12 cellular contexts compared by ENCODE assay signal in genomic region chr17:7854078-7854777, GRCh38. TPM values are rescaled to one million over a fixed set of nuclear protein-coding genes. Genes with fewer than 3 reads are reported as not detected.
A peak's percentile ranks its signal among the peaks of the same experiment; 100 is the strongest.
DNase-seq lines count a peak whose midpoint lies in the region; ATAC-seq, FAIRE-seq and TF ChIP-seq lines count a peak whose summit lies in the region.
"Had no signal": no experiment of that assay in that cellular context is flagged by ENCODE, and none has a peak within 500 bp of the region (broad histone marks: within the 10 kb centered on the region; RNA-seq: fewer than 3 reads in every experiment).

No MANE protein-coding gene starts in this region.

- H3K4me1 ChIP-seq in HEK293 (ENCODE audit: control insufficient read depth, insufficient read depth, low read length) (peaks cover 8% of the 10 kb centered on the region; the same call in 1 of the 2 replicates), K562 (replicated peaks in 1 of 2; ENCODE audit: control insufficient read depth in 2 of 2, insufficient read depth in 2 of 2, low read length in 2 of 2) (peaks cover 10 to 55% of the 10 kb centered on the region in 2 experiments; a peak in 4 of 5 replicates)

- CTCF ChIA-PET in HEK293 (lab: Yijun Ruan, JAX) = interaction anchor here (0.6 kb wide), 1 partner anchor 20 kb away, joined by 3 read pairs; no protein-coding TSS in a partner anchor
- CTCF ChIA-PET in K562 (lab: Yijun Ruan, JAX; ENCODE audit: low intra/inter-chr PET ratio) = no interaction called here

- no peaks in the 10 kb centered on the region for H3K27me3 ChIP-seq in K562 (ENCODE audit: control insufficient read depth in 2 of 2, insufficient read depth in 2 of 2, low read length in 2 of 2)
- H3K27me3 ChIP-seq in brain microvascular endothelial cell (replicated peaks) = no peaks in the 10 kb centered on the region

- H3K4me2 ChIP-seq in K562 (ENCODE audit: insufficient read depth, low read length) = no peak overlapping the region

- WGBS in K562 (ENCODE audit: insufficient coverage, low coverage, missing lambda C conversion rate) = 83% methylated on average over 8 of the region's 31 CpGs

- in situ Hi-C loops in K562 (cut with MboI) (no loop called here), brain microvascular endothelial cell (cut with HindIII; ENCODE audit: low pct_ligation_motif_present, low sequenced_read_pairs) (no loop called here)

- no peaks in the 10 kb centered on the region for H3K36me3 Mint-ChIP-seq in natural killer cell treated with Interleukin-12 subunit alpha and Interleukin-12 subunit beta and Interleukin-15 and Interleukin-18, amount 100 ng/mL, for 72 hours

- H3K27ac ChIP-seq in HEK293 (ENCODE audit: extremely low read depth, low read depth, low read length) (no peak overlapping the region), K562 (ENCODE audit: extremely low read depth, low read depth, low read length) (no peak overlapping the region), brain microvascular endothelial cell (no peak overlapping the region)
- H3K27ac ChIP-seq: epithelial cell of prostate had no signal

- no peak for TF ChIP-seq RAD21 in K562 (CRISPR knock-in tag; conservative IDR thresholded peaks at IDR 0.05 in 1 of 2, IDR thresholded peaks at IDR 0.05 in 1 of 2)

- no peak for FAIRE-seq in K562 (lab: Jason Lieb, UNC)

- no TSS peak for BruUV-seq in K562 (replicated peaks; lab: Mats Ljungman, UMichigan)

- no peaks in the 10 kb centered on the region for H3K9me3 Mint-ChIP-seq in natural killer cell treated with Interleukin-12 subunit alpha and Interleukin-12 subunit beta and Interleukin-15 and Interleukin-18, amount 100 ng/mL, for 72 hours

- intact Hi-C loops in K562 (cut with micrococcal nuclease) = loop anchor here (10.0 kb wide), 1 partner anchor 109 kb away; no protein-coding TSS in a partner anchor

- POLR2A ChIA-PET in HEK293 (lab: Yijun Ruan, JAX) (interaction anchor here (1.0 to 3.2 kb wide), 2 partner anchors 9 to 21 kb away, joined by 7 to 42 read pairs; partner anchors contain the start of gene KDM6B), K562 (lab: Yijun Ruan, JAX) (no interaction called here)

- H3K4me1 Mint-ChIP-seq in natural killer cell treated with Interleukin-12 subunit alpha and Interleukin-12 subunit beta and Interleukin-15 and Interleukin-18, amount 100 ng/mL, for 72 hours (ENCODE audit: low read depth in 2 of 2) = peaks cover 6 to 32% of the 10 kb centered on the region in 2 donors

- no peaks in the 10 kb centered on the region for H3K9me1 ChIP-seq in K562 (ENCODE audit: control insufficient read depth, insufficient read depth, low read length)

- no peak overlapping the region; a peak in 1 of 4 replicates for H3K9ac ChIP-seq in K562 (ENCODE audit: insufficient read depth in 1 of 2, low read depth in 2 of 2, low read length in 2 of 2)

- no peaks in the 10 kb centered on the region for H4K20me1 ChIP-seq in K562 (replicated peaks; ENCODE audit: control insufficient read depth, insufficient read depth, low read length)

- TF ChIP-seq POLR2A in K562 (conservative IDR thresholded peaks at IDR 0.05) = no peak

- no peak overlapping the region for H3K27ac Mint-ChIP-seq in natural killer cell treated with Interleukin-12 subunit alpha and Interleukin-12 subunit beta and Interleukin-15 and Interleukin-18, amount 100 ng/mL, for 72 hours

- no peak overlapping the region for H2AFZ ChIP-seq in K562 (ENCODE audit: low read depth, low read length)

- H3K36me3 ChIP-seq in HEK293 (ENCODE audit: control insufficient read depth in 2 of 2, insufficient read depth in 1 of 2, low read length in 2 of 2) = peaks cover 10 to 55% of the 10 kb centered on the region in 2 experiments; a peak in 2 of 3 replicates
- H3K36me3 ChIP-seq in K562 (ENCODE audit: control insufficient read depth, insufficient read depth, low read length) = peaks cover 44% of the 10 kb centered on the region; the same call in 2 of the 3 replicates
- H3K36me3 ChIP-seq in brain microvascular endothelial cell (replicated peaks) = peaks cover 39% of the 10 kb centered on the region

- H3K9me3 ChIP-seq in HEK293 (ENCODE audit: control insufficient read depth, insufficient read depth, low read depth, low read length) (no peaks in the 10 kb centered on the region), K562 (replicated peaks; ENCODE audit: control insufficient read depth, insufficient read depth, low read depth, low read length) (no peaks in the 10 kb centered on the region)

- H3K79me2 ChIP-seq in K562 (ENCODE audit: control insufficient read depth, insufficient read depth, low read length) = peaks cover 12% of the 10 kb centered on the region

- ATAC-seq in K562 (no peak), GM21737 (IDR thresholded peaks at IDR 0.05; ENCODE audit: unreplicated experiment) (no peak)
- no peak for ATAC-seq in natural killer cell treated with Interleukin-12 subunit alpha and Interleukin-12 subunit beta and Interleukin-15 and Interleukin-18, amount 100 ng/mL, for 72 hours
- ATAC-seq: left colon had no signal

- no peak for DNase-seq in K562 (ENCODE audit: extremely low read depth in 1 of 4, low spot score in 3 of 4)
- DNase-seq in natural killer cell treated with Interleukin-12 subunit alpha and Interleukin-12 subunit beta and Interleukin-15 and Interleukin-18, amount 100 ng/mL, for 72 hours (ENCODE audit: low spot score) = no peak
- DNase-seq in GM10266 (ENCODE audit: extremely low spot score) = no peak
- no peak for DNase-seq in brain microvascular endothelial cell
- DNase-seq: COR-L47; NCI-H1105; stimulated activated naive CD4-positive, alpha-beta T cell treated with Interleukin-2 at 50 U/mL for 16 hours had no signal

- peak overlapping the region; percentile 4 for H3K4me3 Mint-ChIP-seq in natural killer cell treated with Interleukin-12 subunit alpha and Interleukin-12 subunit beta and Interleukin-15 and Interleukin-18, amount 100 ng/mL, for 72 hours

- TF ChIP-seq EP300 in K562 (IDR thresholded peaks at IDR 0.05; ENCODE audit: low read length) = no peak

- no peaks in the 10 kb centered on the region for H3K27me3 Mint-ChIP-seq in natural killer cell treated with Interleukin-12 subunit alpha and Interleukin-12 subunit beta and Interleukin-15 and Interleukin-18, amount 100 ng/mL, for 72 hours

- TF ChIP-seq CTCF in HEK293 (tag by site-specific recombination; IDR thresholded peaks at IDR 0.05) = no peak
- no peak for TF ChIP-seq CTCF in K562 (IDR thresholded peaks at IDR 0.05 in 2 of 3, conservative IDR thresholded peaks at IDR 0.05 in 1 of 3; ENCODE audit: insufficient read depth in 2 of 3, low read depth in 1 of 3, low read length in 3 of 3)
- TF ChIP-seq CTCF in GM10266 (IDR thresholded peaks at IDR 0.05; ENCODE audit: control insufficient read depth, insufficient read depth, low read depth, missing control alignments) = no peak
- TF ChIP-seq CTCF in brain microvascular endothelial cell (IDR thresholded peaks at IDR 0.05; ENCODE audit: low read depth, low read length, missing control alignments) = no peak

- H3K4me3 ChIP-seq in HEK293 (ENCODE audit: low read depth, low read length) = no peak overlapping the region
- no peak overlapping the region for H3K4me3 ChIP-seq in K562
- no peak overlapping the region for H3K4me3 ChIP-seq in brain microvascular endothelial cell (ENCODE audit: low read depth, low read length)
- H3K4me3 ChIP-seq: skin epidermis had no signal

RNA-seq across cellular contexts. Expression of gene TMEM88, which starts 0.6 kb away (rescaled TPM):
- 4.3 and 8.8 TPM in 2 replicates for total RNA-seq in K562 (2011; cell fraction: chromatin; rRNA removed; ENCODE audit: low replicate concordance)
- total RNA-seq in K562 (2011; cell fraction: nucleolus; rRNA removed) = 3.3 and 4.3 TPM in 2 replicates
- 2.1 and 4.4 TPM in 2 replicates for total RNA-seq in K562 (2011; cell fraction: nucleoplasm; rRNA removed)
- total RNA-seq in K562 (2014; rRNA removed) = 0.32 TPM in 1 of 2 replicates, not detected in the other
- not detected in 2 replicates for total RNA-seq in K562 (2014; rRNA removed; fragmentation: Illumina TruSeq; extraction: Trizol)
- not detected in 2 replicates for total RNA-seq in K562 (2015; rRNA removed; fragmentation: Illumina TruSeq; extraction: Trizol)
- total RNA-seq in K562 (2021) = 1.0 and 1.4 TPM in 2 replicates
- 0.12 and 0.13 TPM in 2 replicates for polyA plus RNA-seq in K562 (2011; rRNA removed)
- 0.16 and 0.18 TPM in 2 replicates for polyA plus RNA-seq in K562 (2011; cell fraction: cytosol; rRNA removed)
- polyA plus RNA-seq in K562 (2011; cell fraction: nucleus; rRNA removed) = 1.1 and 2.4 TPM in 2 replicates
- polyA plus RNA-seq in K562 (2012) = 0.33 and 1.8 TPM in 2 replicates
- 0.42 TPM in 2 replicates for polyA plus RNA-seq in K562 (2014; fragmentation: Illumina TruSeq; extraction: Trizol)
- under 1 TPM in 1 of 2 experiments, not detected in 1; 0.10 TPM for polyA plus RNA-seq in K562 (2014; fragmentation: Nextera tagmentation; extraction: Ambion mirVana)
- 0.40 TPM in 1 of 2 replicates, not detected in the other for polyA plus RNA-seq in K562 (2014; rRNA removed)
- polyA minus RNA-seq in K562 (2011; rRNA and poly(A)+ RNA removed) = not detected in 2 replicates
- polyA minus RNA-seq in K562 (2011; cell fraction: cytosol; rRNA and poly(A)+ RNA removed) = not detected in 2 replicates
- polyA minus RNA-seq in K562 (2011; cell fraction: nucleus; rRNA and poly(A)+ RNA removed) = 0.27 and 0.78 TPM in 2 replicates
- total RNA-seq in natural killer cell treated with Interleukin-12 subunit alpha and Interleukin-12 subunit beta and Interleukin-15 and Interleukin-18, amount 100 ng/mL, for 72 hours = 1 to 10 TPM; 2.4 to 2.7 TPM

RNA-seq across cellular contexts. Expression of gene NAA38, which starts 3.1 kb away (rescaled TPM):
- total RNA-seq in K562 (2011; cell fraction: chromatin; rRNA removed; ENCODE audit: low replicate concordance) = 6.8 and 9.8 TPM in 2 replicates
- 15.5 and 19.7 TPM in 2 replicates for total RNA-seq in K562 (2011; cell fraction: nucleolus; rRNA removed)
- total RNA-seq in K562 (2011; cell fraction: nucleoplasm; rRNA removed) = 10.8 and 15.5 TPM in 2 replicates
- total RNA-seq in K562 (2014; rRNA removed) (99.8 TPM in 2 replicates), K562 (2014; rRNA removed; fragmentation: Illumina TruSeq; extraction: Trizol) (13.3 and 16.4 TPM in 2 replicates), K562 (2015; rRNA removed; fragmentation: Illumina TruSeq; extraction: Trizol) (52.6 and 57.3 TPM in 2 replicates), K562 (2021) (54.7 and 61.2 TPM in 2 replicates)
- polyA plus RNA-seq in K562 (2011; rRNA removed) (34.5 and 39.9 TPM in 2 replicates), K562 (2014; fragmentation: Illumina TruSeq; extraction: Trizol) (19.1 and 32.8 TPM in 2 replicates), K562 (2014; fragmentation: Nextera tagmentation; extraction: Ambion mirVana) (10 to 100 TPM; 70.4 to 90.4 TPM), K562 (2014; rRNA removed) (87.3 and 104 TPM in 2 replicates)
- 53.5 and 108 TPM in 2 replicates for polyA plus RNA-seq in K562 (2011; cell fraction: cytosol; rRNA removed)
- 33.4 and 45.6 TPM in 2 replicates for polyA plus RNA-seq in K562 (2011; cell fraction: nucleus; rRNA removed)
- 56.0 and 83.5 TPM in 2 replicates for polyA plus RNA-seq in K562 (2012)
- polyA minus RNA-seq in K562 (2011; rRNA and poly(A)+ RNA removed) = 4.0 and 5.2 TPM in 2 replicates
- polyA minus RNA-seq in K562 (2011; cell fraction: cytosol; rRNA and poly(A)+ RNA removed) = 26.4 and 63.1 TPM in 2 replicates
- 11.7 and 17.4 TPM in 2 replicates for polyA minus RNA-seq in K562 (2011; cell fraction: nucleus; rRNA and poly(A)+ RNA removed)
- 100 to 1,000 TPM in 1 of 2 donors, 10 to 100 TPM in 1; 54.1 to 105 TPM for total RNA-seq in natural killer cell treated with Interleukin-12 subunit alpha and Interleukin-12 subunit beta and Interleukin-15 and Interleukin-18, amount 100 ng/mL, for 72 hours

RNA-seq across cellular contexts. Expression of gene CYB5D1, which starts 3.6 kb away (rescaled TPM):
- total RNA-seq in K562 (2011; cell fraction: chromatin; rRNA removed; ENCODE audit: low replicate concordance) = 5.6 and 9.9 TPM in 2 replicates
- 6.5 and 8.8 TPM in 2 replicates for total RNA-seq in K562 (2011; cell fraction: nucleolus; rRNA removed)
- total RNA-seq in K562 (2011; cell fraction: nucleoplasm; rRNA removed) = 5.0 and 6.4 TPM in 2 replicates
- 4.7 and 6.0 TPM in 2 replicates for total RNA-seq in K562 (2014; rRNA removed)
- total RNA-seq in K562 (2014; rRNA removed; fragmentation: Illumina TruSeq; extraction: Trizol) = 5.7 and 5.8 TPM in 2 replicates
- total RNA-seq in K562 (2015; rRNA removed; fragmentation: Illumina TruSeq; extraction: Trizol) = 6.4 and 7.6 TPM in 2 replicates
- total RNA-seq in K562 (2021) = 6.9 and 7.8 TPM in 2 replicates
- 4.2 and 7.2 TPM in 2 replicates for polyA plus RNA-seq in K562 (2011; rRNA removed)
- polyA plus RNA-seq in K562 (2011; cell fraction: cytosol; rRNA removed) = 4.6 and 5.4 TPM in 2 replicates
- polyA plus RNA-seq in K562 (2011; cell fraction: nucleus; rRNA removed) = 7.7 and 13.1 TPM in 2 replicates
- polyA plus RNA-seq in K562 (2012) = 2.8 and 5.2 TPM in 2 replicates
- polyA plus RNA-seq in K562 (2014; fragmentation: Illumina TruSeq; extraction: Trizol) = 7.3 and 7.9 TPM in 2 replicates
- polyA plus RNA-seq in K562 (2014; fragmentation: Nextera tagmentation; extraction: Ambion mirVana) = 1 to 10 TPM; 2.4 to 5.7 TPM
- polyA plus RNA-seq in K562 (2014; rRNA removed) = 4.8 and 7.5 TPM in 2 replicates
- polyA minus RNA-seq in K562 (2011; rRNA and poly(A)+ RNA removed) = 2.1 and 5.2 TPM in 2 replicates
- polyA minus RNA-seq in K562 (2011; cell fraction: cytosol; rRNA and poly(A)+ RNA removed) = 1.9 and 2.5 TPM in 2 replicates
- 5.5 and 8.3 TPM in 2 replicates for polyA minus RNA-seq in K562 (2011; cell fraction: nucleus; rRNA and poly(A)+ RNA removed)
- 10 to 100 TPM; 11.3 to 12.9 TPM for total RNA-seq in natural killer cell treated with Interleukin-12 subunit alpha and Interleukin-12 subunit beta and Interleukin-15 and Interleukin-18, amount 100 ng/mL, for 72 hours

RNA-seq across cellular contexts. Expression of gene KDM6B, which starts 20.2 kb away (rescaled TPM):
- total RNA-seq in K562 (2011; cell fraction: chromatin; rRNA removed; ENCODE audit: low replicate concordance) = 35.9 and 42.7 TPM in 2 replicates
- 14.5 and 17.1 TPM in 2 replicates for total RNA-seq in K562 (2011; cell fraction: nucleolus; rRNA removed)
- total RNA-seq in K562 (2011; cell fraction: nucleoplasm; rRNA removed) = 33.6 and 57.3 TPM in 2 replicates
- 2.7 and 5.0 TPM in 2 replicates for total RNA-seq in K562 (2014; rRNA removed)
- 1.4 and 2.2 TPM in 2 replicates for total RNA-seq in K562 (2014; rRNA removed; fragmentation: Illumina TruSeq; extraction: Trizol)
- total RNA-seq in K562 (2015; rRNA removed; fragmentation: Illumina TruSeq; extraction: Trizol) = 0.47 and 0.98 TPM in 2 replicates
- 19.0 and 22.9 TPM in 2 replicates for total RNA-seq in K562 (2021)
- polyA plus RNA-seq in K562 (2011; rRNA removed) = 0.32 and 0.99 TPM in 2 replicates
- 0.32 and 0.33 TPM in 2 replicates for polyA plus RNA-seq in K562 (2011; cell fraction: cytosol; rRNA removed)
- 5.9 and 6.5 TPM in 2 replicates for polyA plus RNA-seq in K562 (2011; cell fraction: nucleus; rRNA removed)
- 4.8 and 14.4 TPM in 2 replicates for polyA plus RNA-seq in K562 (2012)
- polyA plus RNA-seq in K562 (2014; fragmentation: Illumina TruSeq; extraction: Trizol) = 3.9 and 6.1 TPM in 2 replicates
- polyA plus RNA-seq in K562 (2014; fragmentation: Nextera tagmentation; extraction: Ambion mirVana) = under 1 TPM; 0.01 to 0.06 TPM
- 2.7 and 3.0 TPM in 2 replicates for polyA plus RNA-seq in K562 (2014; rRNA removed)
- 1.7 and 5.4 TPM in 2 replicates for polyA minus RNA-seq in K562 (2011; rRNA and poly(A)+ RNA removed)
- polyA minus RNA-seq in K562 (2011; cell fraction: cytosol; rRNA and poly(A)+ RNA removed) = 4.2 and 4.6 TPM in 2 replicates
- 5.1 and 21.4 TPM in 2 replicates for polyA minus RNA-seq in K562 (2011; cell fraction: nucleus; rRNA and poly(A)+ RNA removed)
- total RNA-seq in natural killer cell treated with Interleukin-12 subunit alpha and Interleukin-12 subunit beta and Interleukin-15 and Interleukin-18, amount 100 ng/mL, for 72 hours = 10 to 100 TPM; 52.0 to 67.6 TPM

RNA-seq across cellular contexts. Expression of gene CHD3, which starts 34.4 kb away (rescaled TPM):
- 101 and 117 TPM in 2 replicates for total RNA-seq in K562 (2011; cell fraction: chromatin; rRNA removed; ENCODE audit: low replicate concordance)
- total RNA-seq in K562 (2011; cell fraction: nucleolus; rRNA removed) = 47.2 and 48.0 TPM in 2 replicates
- total RNA-seq in K562 (2011; cell fraction: nucleoplasm; rRNA removed) = 69.7 and 83.1 TPM in 2 replicates
- total RNA-seq in K562 (2014; rRNA removed) (34.8 and 36.7 TPM in 2 replicates), K562 (2014; rRNA removed; fragmentation: Illumina TruSeq; extraction: Trizol) (14.6 and 15.2 TPM in 2 replicates), K562 (2015; rRNA removed; fragmentation: Illumina TruSeq; extraction: Trizol) (19.8 and 21.2 TPM in 2 replicates), K562 (2021) (30.6 and 38.2 TPM in 2 replicates)
- polyA plus RNA-seq in K562 (2011; rRNA removed) (12.2 and 15.7 TPM in 2 replicates), K562 (2014; fragmentation: Illumina TruSeq; extraction: Trizol) (24.7 and 24.8 TPM in 2 replicates), K562 (2014; fragmentation: Nextera tagmentation; extraction: Ambion mirVana) (under 1 TPM; 0.39 to 0.63 TPM), K562 (2014; rRNA removed) (27.8 and 33.9 TPM in 2 replicates)
- 16.1 and 25.2 TPM in 2 replicates for polyA plus RNA-seq in K562 (2011; cell fraction: cytosol; rRNA removed)
- 70.0 and 86.2 TPM in 2 replicates for polyA plus RNA-seq in K562 (2011; cell fraction: nucleus; rRNA removed)
- 29.2 and 37.9 TPM in 2 replicates for polyA plus RNA-seq in K562 (2012)
- polyA minus RNA-seq in K562 (2011; rRNA and poly(A)+ RNA removed) = 23.8 TPM in 2 replicates
- 17.8 and 29.3 TPM in 2 replicates for polyA minus RNA-seq in K562 (2011; cell fraction: cytosol; rRNA and poly(A)+ RNA removed)
- polyA minus RNA-seq in K562 (2011; cell fraction: nucleus; rRNA and poly(A)+ RNA removed) = 24.1 and 28.0 TPM in 2 replicates
- 100 to 1,000 TPM; 106 to 192 TPM for total RNA-seq in natural killer cell treated with Interleukin-12 subunit alpha and Interleukin-12 subunit beta and Interleukin-15 and Interleukin-18, amount 100 ng/mL, for 72 hours

Comparison
In these comparisons a context has a peak if more than half of its experiments do, and no peak if none do; other contexts are left out.
1. Of the 44 proteins assayed by ChIP-seq in both K562 and HEK293: peak only in K562: none; only in HEK293: SP2; in both: none; in neither: 43.